Comparison of ENCODE assay signal across 1 cellular context in genomic region chr5:175870820-175871447, GRCh38.
TF ChIP-seq lines count a peak whose summit lies in the region.

No MANE protein-coding gene starts in this region.

TF ChIP-seq in IMR-90, 13 proteins besides CTCF, POLR2A, EP300 and RAD21 (continued from another document):
- TF ChIP-seq USF2 (IDR thresholded peaks at IDR 0.05; ENCODE audit: low read depth, low read length) (no peak), ELK1 (IDR thresholded peaks at IDR 0.05; ENCODE audit: borderline replicate concordance, low read depth, low read length) (no peak), NFE2L2 (IDR thresholded peaks at IDR 0.05; ENCODE audit: low read depth, low read length) (no peak), MXI1 (IDR thresholded peaks at IDR 0.05; ENCODE audit: borderline replicate concordance, low read depth, low read length) (no peak), MAZ (IDR thresholded peaks at IDR 0.05; ENCODE audit: borderline replicate concordance, low read depth, low read length) (no peak), CEBPB (IDR thresholded peaks at IDR 0.05; ENCODE audit: low read depth, low read length) (no peak)
